In genomic region chr10:9709849-9710248, GRCh38 we compare ENCODE assay signal across 17 cellular contexts.
A peak's percentile ranks its signal among the peaks of the same experiment; 100 is the strongest.
DNase-seq lines count a peak whose midpoint lies in the region; ATAC-seq and TF ChIP-seq lines count a peak whose summit lies in the region.
"Had no signal": no experiment of that assay in that cellular context is flagged by ENCODE, and none has a peak within 500 bp of the region (broad histone marks: within the 10 kb centered on the region; RNA-seq: fewer than 3 reads in every experiment).

No MANE protein-coding gene starts in this region.

- H3K4me3 ChIP-seq in choroid plexus epithelial cell (ENCODE audit: low read depth, low read length) = no peak overlapping the region
- H3K4me3 ChIP-seq in gastroesophageal sphincter = no peak overlapping the region

- peaks cover 0 to 21% (median 0%) of the 10 kb centered on the region in 3 donors for H3K9me3 ChIP-seq in gastroesophageal sphincter
- H3K9me3 ChIP-seq: SK-N-SH had no signal

- TF ChIP-seq EP300 in gastroesophageal sphincter (IDR thresholded peaks at IDR 0.05) = no peak

- ATAC-seq in gastroesophageal sphincter = no peak
- ATAC-seq in GM19035 (IDR thresholded peaks at IDR 0.05; ENCODE audit: unreplicated experiment) = no peak
- ATAC-seq: PC-3, Right ventricle myocardium inferior had no signal

- H3K36me3 ChIP-seq in gastroesophageal sphincter = no peaks in the 10 kb centered on the region

- DNase-seq in HT1080 (ENCODE audit: low read depth) (peak; percentile 68), OCI-M1 (lab: John Stamatoyannopoulos, UW) (peak; percentile 19), choroid plexus epithelial cell (ENCODE audit: low read depth) (peak; percentile 50)
- no peak for DNase-seq in activated naive CD4-positive, alpha-beta T cell treated with anti-CD3 and anti-CD28 coated beads, Interleukin-2, amount 50 U/mL, for 16 hours
- DNase-seq in effector CD8-positive, alpha-beta T cell (lab: John Stamatoyannopoulos, UW) = no peak
- DNase-seq: Caco-2; CD4-positive, CD25-positive, alpha-beta regulatory T cell; Kasumi-1; MV-4-11; NCI-H1417; NCI-H187 treated with DMSO at 0.1 percent for 48 hours; NCI-H446 treated with DMSO at 0.1 percent for 48 hours; PC-3; SK-N-SH had no signal

- no peak for TF ChIP-seq CTCF in choroid plexus epithelial cell (conservative IDR thresholded peaks at IDR 0.05; ENCODE audit: low read depth, low read length)
- TF ChIP-seq CTCF in gastroesophageal sphincter (IDR thresholded peaks at IDR 0.05) = no peak

- H3K27ac ChIP-seq in gastroesophageal sphincter = no peak overlapping the region

- WGBS in gastroesophageal sphincter (ENCODE audit: low coverage in 1 of 2), 2 donors = 72 to 80% methylated on average over 3 of the region's 3 CpGs

- no peaks in the 10 kb centered on the region for H3K4me1 ChIP-seq in gastroesophageal sphincter
- H3K4me1 ChIP-seq: Caco-2 had no signal

- no peak for TF ChIP-seq POLR2A in gastroesophageal sphincter (IDR thresholded peaks at IDR 0.05)

- no peaks in the 10 kb centered on the region for H3K27me3 ChIP-seq in gastroesophageal sphincter

Comparison
In these comparisons a context has a peak if more than half of its experiments do, and no peak if none do; other contexts are left out.
1. DNase-seq: peak in HT1080 (single experiment), OCI-M1 (single experiment) and choroid plexus epithelial cell (single experiment); none in activated naive CD4-positive, alpha-beta T cell treated with anti-CD3 and anti-CD28 coated beads, Interleukin-2, amount 50 U/mL, for 16 hours (single experiment) and effector CD8-positive, alpha-beta T cell (single experiment).